Comparison of ENCODE assay signal across 1 cellular context in genomic region chr9:68730570-68731227, GRCh38.
A peak's percentile ranks its signal among the peaks of the same experiment; 100 is the strongest.
TF ChIP-seq lines count a peak whose summit lies in the region.

No MANE protein-coding gene starts in this region.

TF ChIP-seq in HepG2, 621 proteins besides CTCF, POLR2A, EP300 and RAD21 (continued from another document and continues in another):
- TF ChIP-seq ZNF710 (CRISPR knock-in tag; IDR thresholded peaks at IDR 0.05; ENCODE audit: borderline replicate concordance) (no peak), CC2D1A (CRISPR knock-in tag; IDR thresholded peaks at IDR 0.05) (0 out of 2 replicates have a peak, but pooled peaks have one; percentile 7), RFXANK (CRISPR knock-in tag; IDR thresholded peaks at IDR 0.05) (no peak), HNF4G (IDR thresholded peaks at IDR 0.05; ENCODE audit: borderline replicate concordance, low read depth, low read length) (peak; percentile 82), HNF4G (CRISPR knock-in tag; IDR thresholded peaks at IDR 0.05; ENCODE audit: borderline replicate concordance, low read depth) (no peak; the same call in 1 of the 2 replicates), HBP1 (CRISPR knock-in tag; IDR thresholded peaks at IDR 0.05; ENCODE audit: low read depth) (no peak), REPIN1 (CRISPR knock-in tag; IDR thresholded peaks at IDR 0.05; ENCODE audit: borderline replicate concordance, low read depth) (no peak), KLF13 (CRISPR knock-in tag; IDR thresholded peaks at IDR 0.05) (no peak), NCOA2 (CRISPR knock-in tag; IDR thresholded peaks at IDR 0.05) (no peak), RNF219 (CRISPR knock-in tag; IDR thresholded peaks at IDR 0.05) (no peak), RERE (CRISPR knock-in tag; IDR thresholded peaks at IDR 0.05; ENCODE audit: low read depth) (no peak), HNRNPLL (IDR thresholded peaks at IDR 0.05; ENCODE audit: low read depth, low read length, poor library complexity, severe bottlenecking) (no peak), HMG20A (CRISPR knock-in tag; IDR thresholded peaks at IDR 0.05; ENCODE audit: borderline replicate concordance) (0 out of 2 replicates have a peak, but pooled peaks have one; percentile 34), ZNF619 (CRISPR knock-in tag; IDR thresholded peaks at IDR 0.05) (no peak), ZNF512B (CRISPR knock-in tag; IDR thresholded peaks at IDR 0.05; ENCODE audit: borderline replicate concordance) (no peak), NCOR1 (IDR thresholded peaks at IDR 0.05; ENCODE audit: borderline replicate concordance, low read length) (peak; percentile 86), PAXIP1 (CRISPR knock-in tag; conservative IDR thresholded peaks at IDR 0.05) (peak; percentile 12; the same call in 1 of the 2 replicates), KDM2A (CRISPR knock-in tag; IDR thresholded peaks at IDR 0.05; ENCODE audit: borderline replicate concordance, low read depth) (no peak), ZNF280D (CRISPR knock-in tag; IDR thresholded peaks at IDR 0.05) (0 out of 2 replicates have a peak, but pooled peaks have one; percentile 69), RELA (CRISPR knock-in tag; IDR thresholded peaks at IDR 0.05) (no peak), NR0B2 (CRISPR knock-in tag; IDR thresholded peaks at IDR 0.05) (no peak), ZNF609 (CRISPR knock-in tag; IDR thresholded peaks at IDR 0.05; ENCODE audit: borderline replicate concordance) (no peak)
